Comparison of ENCODE assay signal across 8 cellular contexts in genomic region chr1:204495078-204495753, GRCh38. TPM values are rescaled to one million over a fixed set of nuclear protein-coding genes. Genes with fewer than 3 reads are reported as not detected.
DNase-seq lines count a peak whose midpoint lies in the region; ATAC-seq and TF ChIP-seq lines count a peak whose summit lies in the region.

No MANE protein-coding gene starts in this region.

- H3K4me1 ChIP-seq in ES-I3 (ENCODE audit: insufficient read depth, low read length): peaks cover 8% of the 10 kb centered on the region
- H3K4me1 ChIP-seq in KMS-11 (ENCODE audit: low read depth, poor library complexity, severe bottlenecking): peaks cover 18% of the 10 kb centered on the region
- H3K4me1 ChIP-seq in breast epithelium: peaks cover 7 to 12% of the 10 kb centered on the region in 2 donors
- H3K4me1 ChIP-seq in mucosa of stomach (ENCODE audit: control insufficient read depth, insufficient read depth, low read length): peaks cover 23% of the 10 kb centered on the region

- H3K27me3 ChIP-seq in KMS-11 (ENCODE audit: insufficient read depth, low read depth): no peaks in the 10 kb centered on the region
- no peaks in the 10 kb centered on the region for H3K27me3 ChIP-seq in breast epithelium
- no peaks in the 10 kb centered on the region for H3K27me3 ChIP-seq in mucosa of stomach (ENCODE audit: control insufficient read depth, insufficient read depth, low read length)

- H3K79me2 ChIP-seq in KMS-11 (ENCODE audit: insufficient read depth, low read depth): peaks cover 4% of the 10 kb centered on the region; the same call in 1 of the 2 replicates

- peak overlapping the region; percentile 64 for H3K4me2 ChIP-seq in KMS-11

- H4K20me1 ChIP-seq in KMS-11 (ENCODE audit: insufficient read depth): no peaks in the 10 kb centered on the region

- H2AFZ ChIP-seq in KMS-11 (ENCODE audit: low read depth): peak overlapping the region; percentile 94

- TF ChIP-seq POLR2A in breast epithelium (IDR thresholded peaks at IDR 0.05): no peak

- no peak for TF ChIP-seq CTCF in KMS-11 (conservative IDR thresholded peaks at IDR 0.05; ENCODE audit: low read depth, low read length)
- no peak for TF ChIP-seq CTCF in breast epithelium (IDR thresholded peaks at IDR 0.05)

- peak; percentile 26 for ATAC-seq in GM21528 (IDR thresholded peaks at IDR 0.05; ENCODE audit: low FRiP score, unreplicated experiment)

- H3K36me3 ChIP-seq in ES-I3 (ENCODE audit: insufficient read depth, low read length) (no peaks in the 10 kb centered on the region), KMS-11 (ENCODE audit: insufficient read depth) (no peaks in the 10 kb centered on the region), breast epithelium (no peaks in the 10 kb centered on the region), mucosa of stomach (ENCODE audit: control insufficient read depth, insufficient read depth, low read length) (peaks cover 2% of the 10 kb centered on the region)

- intact Hi-C loops in breast epithelium (cut with DNase I; ENCODE audit: low total_unique reads): no loop called here

- H3K9me3 ChIP-seq in ES-I3 (ENCODE audit: control insufficient read depth, insufficient read depth, low read length) (no peaks in the 10 kb centered on the region), breast epithelium (no peaks in the 10 kb centered on the region), mucosa of stomach (ENCODE audit: control insufficient read depth, low read length) (no peaks in the 10 kb centered on the region)

- peak overlapping the region; percentile 84 for H3K4me3 ChIP-seq in KMS-11 (IDR thresholded peaks at IDR 0.05; ENCODE audit: insufficient read depth, low read depth, low read length)
- H3K4me3 ChIP-seq in breast epithelium: peak overlapping the region; percentile 69 to 93 (median 80)
- H3K4me3 ChIP-seq in mucosa of stomach (ENCODE audit: low read length): peak overlapping the region; percentile 64

- DNase-seq in breast epithelium (ENCODE audit: low spot score in 2 of 2): no peak
- DNase-seq in retina: no peak
- no peak for DNase-seq in SHP77 treated with DMSO at 0.1 percent for 48 hours (lab: John Stamatoyannopoulos, UW)
- no peak for DNase-seq in SW 1271 (lab: John Stamatoyannopoulos, UW)

- peak overlapping the region; percentile 74 for H3K9ac ChIP-seq in ES-I3 (ENCODE audit: low read depth, low read length)
- H3K9ac ChIP-seq in KMS-11: peak overlapping the region; percentile 78; the same call in 1 of the 2 replicates
- peak overlapping the region; percentile 89 for H3K9ac ChIP-seq in mucosa of stomach (ENCODE audit: low read length)

- H3K27ac ChIP-seq in KMS-11 (peak overlapping the region; percentile 80; the same call in 1 of the 2 replicates), breast epithelium (peak overlapping the region; percentile 86 to 93)

RNA-seq across cellular contexts. Expression of gene PIK3C2B, which starts 0.6 kb away (rescaled TPM):
- total RNA-seq in breast epithelium: 10 to 100 TPM; 17.6 to 31.5 (median 24.9) TPM

RNA-seq across cellular contexts. Expression of gene MDM4, which starts 21.0 kb away (rescaled TPM):
- total RNA-seq in breast epithelium: 100 to 1,000 TPM in 2 of 3 donors, 10 to 100 TPM in 1; 63.5 to 128 (median 103) TPM
